ENCODE assay signal across 9 cellular contexts in the genomic region with DNA sequence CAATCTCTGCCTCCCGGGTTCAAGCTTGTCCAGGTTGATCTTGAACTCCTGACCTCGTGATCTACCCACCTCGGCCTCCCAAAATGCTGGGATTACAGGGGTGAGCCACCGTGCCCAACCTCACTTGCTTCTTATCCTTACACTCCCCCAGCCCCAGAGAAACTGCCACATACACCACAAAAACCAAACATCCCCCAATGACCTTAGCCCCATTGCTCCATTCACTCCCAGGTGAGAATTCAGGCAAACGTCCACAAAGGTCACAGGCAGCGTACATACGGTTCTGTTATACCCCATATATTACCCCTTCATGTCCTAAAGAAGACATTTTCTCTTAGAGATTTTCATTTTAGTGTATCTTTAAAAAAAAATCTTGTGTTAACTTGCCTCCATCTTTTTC. TPM values are rescaled to one million over a fixed set of nuclear protein-coding genes. Genes with fewer than 3 reads are reported as not detected.
DNase-seq lines count a peak whose midpoint lies in the region; ATAC-seq, FAIRE-seq and TF ChIP-seq lines count a peak whose summit lies in the region.
"Not testable (repeated sequence)": the region's sequence is repeated elsewhere in the genome, so short reads cannot be mapped to it uniquely, and the experiment has no call there.
"Had no signal": no experiment of that assay in that cellular context is flagged by ENCODE, and none has a peak within 500 bp of the region (broad histone marks: within the 10 kb centered on the region; RNA-seq: fewer than 3 reads in every experiment).

No MANE protein-coding gene starts in this region.

- not testable (repeated sequence) for H3K9me2 ChIP-seq in PC-3 (replicated peaks; ENCODE audit: low read length)

- H3K79me2 ChIP-seq in PC-3 (ENCODE audit: low read length); endothelial cell of umbilical vein (ENCODE audit: control insufficient read depth, insufficient read depth, low read length): not testable (repeated sequence)

- not testable (repeated sequence) for DNase-seq in A549 (ENCODE audit: low read depth in 1 of 2, low spot score in 1 of 2); GM18507 (ENCODE audit: extremely low spot score, insufficient read length, low read depth); PC-3; activated CD8-positive, alpha-beta memory T cell treated with anti-CD3 and anti-CD28 coated beads, Interleukin-2, amount 10 ng/mL, durations not matched to agents 7 days and 5 days; MCF 10A (ENCODE audit: unreplicated experiment); endothelial cell of umbilical vein (ENCODE audit: low read depth, low spot score); left lobe of liver (ENCODE audit: low spot score); neural crest cell (ENCODE audit: low read depth, low spot score)

- not testable (repeated sequence) for H2AFZ ChIP-seq in PC-3 (ENCODE audit: low read length); endothelial cell of umbilical vein (ENCODE audit: low read depth, low read length)

- not testable (repeated sequence) for H3K4me3 Mint-ChIP-seq in activated CD8-positive, alpha-beta memory T cell treated with anti-CD3 and anti-CD28 coated beads, Interleukin-2, amount 10 ng/mL, durations not matched to agents 7 days and 5 days; MCF 10A (ENCODE audit: unreplicated experiment)
- H3K4me3 Mint-ChIP-seq in neural crest cell, result peak overlapping the region; percentile 36

- H3K4me3 ChIP-seq in A549; PC-3 (ENCODE audit: low read length); endothelial cell of umbilical vein (replicated peaks in 1 of 3; ENCODE audit: insufficient read depth in 1 of 3, low read depth in 1 of 3, low read length in 3 of 3): not testable (repeated sequence)

- not testable (repeated sequence) for H3K27ac ChIP-seq in A549; PC-3 (ENCODE audit: low read length); endothelial cell of umbilical vein (ENCODE audit: insufficient read depth, low read depth, low read length)

- BruUV-seq in PC-3 (replicated peaks; lab: Mats Ljungman, UMichigan) (TSS peak; percentile 76), MCF 10A (replicated peaks; lab: Mats Ljungman, UMichigan) (TSS peak; percentile 84), endothelial cell of umbilical vein (replicated peaks; lab: Mats Ljungman, UMichigan) (TSS peak; percentile 84)

- peak overlapping the region; percentile 15 for H3K27ac Mint-ChIP-seq in activated CD8-positive, alpha-beta memory T cell treated with anti-CD3 and anti-CD28 coated beads, Interleukin-2, amount 10 ng/mL, durations not matched to agents 7 days and 5 days
- not testable (repeated sequence) for H3K27ac Mint-ChIP-seq in MCF 10A (ENCODE audit: low read depth, unreplicated experiment); neural crest cell (ENCODE audit: unreplicated experiment)

- not testable (repeated sequence) for H4K20me1 ChIP-seq in PC-3 (ENCODE audit: low read length); endothelial cell of umbilical vein (replicated peaks; ENCODE audit: control insufficient read depth, extremely low read depth, insufficient read depth, low read length)

- not testable (repeated sequence) for H3K9me3 Mint-ChIP-seq in activated CD8-positive, alpha-beta memory T cell treated with anti-CD3 and anti-CD28 coated beads, Interleukin-2, amount 10 ng/mL, durations not matched to agents 7 days and 5 days (ENCODE audit: low read depth); MCF 10A (ENCODE audit: unreplicated experiment); neural crest cell

- ATAC-seq in A549; PC-3; activated CD8-positive, alpha-beta memory T cell treated with anti-CD3 and anti-CD28 coated beads, Interleukin-2, amount 10 ng/mL, durations not matched to agents 7 days and 5 days: not testable (repeated sequence)
- ATAC-seq in left lobe of liver, result peak; percentile 62

- H3K4me1 Mint-ChIP-seq in activated CD8-positive, alpha-beta memory T cell treated with anti-CD3 and anti-CD28 coated beads, Interleukin-2, amount 10 ng/mL, durations not matched to agents 7 days and 5 days, result peaks cover 22% of the 10 kb centered on the region
- H3K4me1 Mint-ChIP-seq in MCF 10A (ENCODE audit: insufficient read depth, unreplicated experiment); neural crest cell: not testable (repeated sequence)

- not testable (repeated sequence) for H3K4me1 ChIP-seq in A549; PC-3 (ENCODE audit: insufficient read depth, low read length)
- H3K4me1 ChIP-seq in endothelial cell of umbilical vein (ENCODE audit: control insufficient read depth, extremely low read depth, insufficient read depth, low read length), result peaks cover 26% of the 10 kb centered on the region

- not testable (repeated sequence) for H3K9me3 ChIP-seq in A549; PC-3 (ENCODE audit: low read length); endothelial cell of umbilical vein (replicated peaks; ENCODE audit: control insufficient read depth, insufficient read depth, low read length)

- FAIRE-seq in A549 (lab: Jason Lieb, UNC) (peak; percentile 32), GM18507 (lab: Jason Lieb, UNC) (peak; percentile 31), endothelial cell of umbilical vein (lab: Jason Lieb, UNC) (peak; percentile 4)

- TF ChIP-seq CTCF in A549 (IDR thresholded peaks at IDR 0.05); PC-3 (conservative IDR thresholded peaks at IDR 0.05; ENCODE audit: low read depth, low read length); MCF 10A (IDR thresholded peaks at IDR 0.05; ENCODE audit: unreplicated experiment); endothelial cell of umbilical vein (IDR thresholded peaks at IDR 0.05; ENCODE audit: extremely low read depth in 1 of 2, insufficient read depth in 1 of 2, low read depth in 1 of 2, low read length in 2 of 2); neural crest cell (conservative IDR thresholded peaks at IDR 0.05): not testable (repeated sequence)

- dilution Hi-C loops in endothelial cell of umbilical vein (cut with MboI; ENCODE audit: extremely low pct_ligation_motif_present, low sequenced_read_pairs), result not testable (repeated sequence)

- intact Hi-C loops in PC-3 (cut with micrococcal nuclease); MCF 10A (cut with micrococcal nuclease): not testable (repeated sequence)
- intact Hi-C loops in endothelial cell of umbilical vein (cut with micrococcal nuclease), result loop anchor here (5.0 kb wide), 1 partner anchor 67 kb away; a partner anchor contains a TSS

- POLR2A ChIA-PET in A549 (lab: Yijun Ruan, JAX); PC-3 (lab: Charles Lee; ENCODE audit: unreplicated experiment); endothelial cell of umbilical vein (lab: Charles Lee): not testable (repeated sequence)
- POLR2A ChIA-PET in MCF 10A (lab: Yijun Ruan, JAX), result interaction anchor here (1.2 to 1.8 kb wide), 2 partner anchors 8 to 17 kb away, joined by 3 read pairs; a partner anchor contains a TSS

- not testable (repeated sequence) for TF ChIP-seq POLR2A in A549 (IDR thresholded peaks at IDR 0.05; ENCODE audit: low read length); endothelial cell of umbilical vein (IDR thresholded peaks at IDR 0.05; ENCODE audit: low read depth, low read length)

- WGBS in A549 (ENCODE audit: missing lambda C conversion rate), result 88% methylated on average over 7 of the region's 7 CpGs

- CTCF ChIA-PET in A549 (lab: Yijun Ruan, JAX); PC-3 (lab: Charles Lee); activated CD8-positive, alpha-beta memory T cell treated with anti-CD3 and anti-CD28 coated beads, Interleukin-2, amount 10 ng/mL, durations not matched to agents 7 days and 5 days (lab: Charles Lee); endothelial cell of umbilical vein (lab: Charles Lee): not testable (repeated sequence)
- CTCF ChIA-PET in MCF 10A (lab: Yijun Ruan, JAX), result interaction anchor here (0.8 kb wide), 1 partner anchor 9 kb away, joined by 3 read pairs; no protein-coding TSS in a partner anchor

- not testable (repeated sequence) for TF ChIP-seq RAD21 in A549 (conservative IDR thresholded peaks at IDR 0.05 in 1 of 2, IDR thresholded peaks at IDR 0.05 in 1 of 2)

- H3K36me3 ChIP-seq in PC-3 (ENCODE audit: low read depth, low read length), result peaks cover 35% of the 10 kb centered on the region
- peaks cover 20 to 23% of the 10 kb centered on the region in 2 experiments for H3K36me3 ChIP-seq in endothelial cell of umbilical vein (ENCODE audit: control insufficient read depth in 2 of 2, extremely low read depth in 1 of 2, insufficient read depth in 2 of 2, low read length in 2 of 2)

- H3F3A ChIP-seq in PC-3 (ENCODE audit: low read length, unreplicated experiment), result not testable (repeated sequence)

- TF ChIP-seq EP300 in A549 (IDR thresholded peaks at IDR 0.05), result not testable (repeated sequence)

- not testable (repeated sequence) for H3K9me1 ChIP-seq in endothelial cell of umbilical vein (replicated peaks; ENCODE audit: control insufficient read depth, extremely low read depth, insufficient read depth, low read length)

- not testable (repeated sequence) for H3K9ac ChIP-seq in PC-3 (ENCODE audit: low read length); endothelial cell of umbilical vein (replicated peaks; ENCODE audit: extremely low read depth, insufficient read depth, low read length)

- H3K27me3 ChIP-seq in PC-3 (ENCODE audit: low read length); endothelial cell of umbilical vein (ENCODE audit: control insufficient read depth in 2 of 2, insufficient read depth in 2 of 2, low read length in 2 of 2): not testable (repeated sequence)

- peaks cover 62% of the 10 kb centered on the region for H3K36me3 Mint-ChIP-seq in activated CD8-positive, alpha-beta memory T cell treated with anti-CD3 and anti-CD28 coated beads, Interleukin-2, amount 10 ng/mL, durations not matched to agents 7 days and 5 days
- H3K36me3 Mint-ChIP-seq in MCF 10A (ENCODE audit: insufficient read depth, unreplicated experiment), result peaks cover 66% of the 10 kb centered on the region
- peaks cover 50% of the 10 kb centered on the region for H3K36me3 Mint-ChIP-seq in neural crest cell (ENCODE audit: low read depth)

- H3K4me2 ChIP-seq in A549; PC-3 (ENCODE audit: low read length); endothelial cell of umbilical vein (ENCODE audit: insufficient read depth, low read length): not testable (repeated sequence)

- H3K27me3 Mint-ChIP-seq in activated CD8-positive, alpha-beta memory T cell treated with anti-CD3 and anti-CD28 coated beads, Interleukin-2, amount 10 ng/mL, durations not matched to agents 7 days and 5 days; neural crest cell (ENCODE audit: low read depth): not testable (repeated sequence)
- peaks cover 49% of the 10 kb centered on the region for H3K27me3 Mint-ChIP-seq in MCF 10A (ENCODE audit: insufficient read depth, unreplicated experiment)

RNA-seq across cellular contexts. Expression of a gene that starts 1.1 kb away (rescaled TPM):
- polyA plus RNA-seq in A549 (2011; rRNA removed) (3.1 and 3.6 TPM in 2 replicates), A549 (2017; fragmentation: RNase III; extraction: RNeasy Plus Mini Kit Qiagen cat#74134 plus additional on column Dnase treatment) (1.4 to 2.4 TPM (median 2.0 TPM) in 3 replicates), endothelial cell of umbilical vein (1.2 and 1.8 TPM in 2 replicates)
- polyA plus RNA-seq in A549 (2012; cell fraction: cytosol; rRNA removed), result 1.7 and 1.9 TPM in 2 replicates
- 10.4 and 17.5 TPM in 2 replicates for polyA plus RNA-seq in A549 (2012; cell fraction: nucleus; rRNA removed)
- polyA minus RNA-seq in A549 (2011; rRNA and poly(A)+ RNA removed), result 3.4 and 5.0 TPM in 2 replicates
- total RNA-seq in PC-3 (2014; rRNA removed) (0.75 and 1.7 TPM in 2 replicates), MCF 10A (2022) (1.4 and 2.6 TPM in 2 replicates), endothelial cell of umbilical vein (4.6 and 5.9 TPM in 2 replicates), left lobe of liver (1.0 TPM), neural crest cell (7.1 and 10.2 TPM in 2 replicates)
- 1 to 10 TPM; 5.6 to 6.3 TPM for total RNA-seq in activated CD8-positive, alpha-beta memory T cell treated with anti-CD3 and anti-CD28 coated beads, Interleukin-2, amount 10 ng/mL, durations not matched to agents 7 days and 5 days
- 0.30 and 0.41 TPM in 2 replicates for polyA plus RNA-seq in endothelial cell of umbilical vein (2011; cell fraction: cytosol; rRNA removed)
- 14.2 and 19.7 TPM in 2 replicates for polyA plus RNA-seq in endothelial cell of umbilical vein (2011; cell fraction: nucleus; rRNA removed)
- polyA plus RNA-seq in endothelial cell of umbilical vein (2012), result 1.0 and 1.3 TPM in 2 replicates
- 7.3 and 9.9 TPM in 2 replicates for polyA minus RNA-seq in endothelial cell of umbilical vein
- not detected for polyA minus RNA-seq in endothelial cell of umbilical vein (2011; cell fraction: cytosol; rRNA and poly(A)+ RNA removed)
- polyA minus RNA-seq in endothelial cell of umbilical vein (2011; cell fraction: nucleus; rRNA and poly(A)+ RNA removed), result 8.3 and 10.3 TPM in 2 replicates
- polyA plus RNA-seq: CD14-positive monocyte had no signal

RNA-seq across cellular contexts. Expression of a gene that starts 17.1 kb away (rescaled TPM):
- 362 and 631 TPM in 2 replicates for polyA plus RNA-seq in A549 (2011; rRNA removed)
- polyA plus RNA-seq in A549 (2012; cell fraction: cytosol; rRNA removed), result 245 and 286 TPM in 2 replicates
- 271 and 435 TPM in 2 replicates for polyA plus RNA-seq in A549 (2012; cell fraction: nucleus; rRNA removed)
- polyA plus RNA-seq in A549 (2017; fragmentation: RNase III; extraction: RNeasy Plus Mini Kit Qiagen cat#74134 plus additional on column Dnase treatment), result 384 to 405 TPM (median 403 TPM) in 3 replicates
- 471 and 547 TPM in 2 replicates for polyA minus RNA-seq in A549 (2011; rRNA and poly(A)+ RNA removed)
- total RNA-seq in PC-3 (2014; rRNA removed), result 514 and 631 TPM in 2 replicates
- 100 to 1,000 TPM; 430 to 514 TPM for total RNA-seq in activated CD8-positive, alpha-beta memory T cell treated with anti-CD3 and anti-CD28 coated beads, Interleukin-2, amount 10 ng/mL, durations not matched to agents 7 days and 5 days
- 255 and 292 TPM in 2 replicates for total RNA-seq in MCF 10A (2022)
- 465 and 466 TPM in 2 replicates for total RNA-seq in endothelial cell of umbilical vein
- polyA plus RNA-seq in endothelial cell of umbilical vein, result 249 and 471 TPM in 2 replicates
- 291 and 329 TPM in 2 replicates for polyA plus RNA-seq in endothelial cell of umbilical vein (2011; cell fraction: cytosol; rRNA removed)
- polyA plus RNA-seq in endothelial cell of umbilical vein (2011; cell fraction: nucleus; rRNA removed), result 500 and 770 TPM in 2 replicates
- 328 and 381 TPM in 2 replicates for polyA plus RNA-seq in endothelial cell of umbilical vein (2012)
- polyA minus RNA-seq in endothelial cell of umbilical vein, result 495 and 551 TPM in 2 replicates
- polyA minus RNA-seq in endothelial cell of umbilical vein (2011; cell fraction: cytosol; rRNA and poly(A)+ RNA removed), result 379 TPM
- polyA minus RNA-seq in endothelial cell of umbilical vein (2011; cell fraction: nucleus; rRNA and poly(A)+ RNA removed), result 143 and 210 TPM in 2 replicates
- 86.8 TPM for total RNA-seq in left lobe of liver
- total RNA-seq in neural crest cell, result 990 and 1,032 TPM in 2 replicates

RNA-seq across cellular contexts. Expression of a gene that starts 46.6 kb away (rescaled TPM):
- polyA plus RNA-seq in A549 (2011; rRNA removed) (18.8 and 23.2 TPM in 2 replicates), A549 (2017; fragmentation: RNase III; extraction: RNeasy Plus Mini Kit Qiagen cat#74134 plus additional on column Dnase treatment) (16.5 to 22.0 TPM (median 19.1 TPM) in 3 replicates), endothelial cell of umbilical vein (24.7 and 26.5 TPM in 2 replicates)
- 15.6 and 20.2 TPM in 2 replicates for polyA plus RNA-seq in A549 (2012; cell fraction: cytosol; rRNA removed)
- polyA plus RNA-seq in A549 (2012; cell fraction: nucleus; rRNA removed), result 35.2 and 42.2 TPM in 2 replicates
- polyA minus RNA-seq in A549 (2011; rRNA and poly(A)+ RNA removed), result 51.9 and 55.1 TPM in 2 replicates
- total RNA-seq in PC-3 (2014; rRNA removed) (23.5 and 25.2 TPM in 2 replicates), MCF 10A (2022) (7.9 and 8.4 TPM in 2 replicates), endothelial cell of umbilical vein (32.9 and 33.1 TPM in 2 replicates), left lobe of liver (14.8 TPM), neural crest cell (85.2 and 87.1 TPM in 2 replicates)
- 10 to 100 TPM; 25.8 to 29.1 TPM for total RNA-seq in activated CD8-positive, alpha-beta memory T cell treated with anti-CD3 and anti-CD28 coated beads, Interleukin-2, amount 10 ng/mL, durations not matched to agents 7 days and 5 days
- polyA plus RNA-seq in endothelial cell of umbilical vein (2011; cell fraction: cytosol; rRNA removed), result 21.1 and 21.8 TPM in 2 replicates
- polyA plus RNA-seq in endothelial cell of umbilical vein (2011; cell fraction: nucleus; rRNA removed), result 58.9 and 62.9 TPM in 2 replicates
- polyA plus RNA-seq in endothelial cell of umbilical vein (2012), result 19.0 and 22.9 TPM in 2 replicates
- 39.9 and 46.3 TPM in 2 replicates for polyA minus RNA-seq in endothelial cell of umbilical vein
- polyA minus RNA-seq in endothelial cell of umbilical vein (2011; cell fraction: cytosol; rRNA and poly(A)+ RNA removed), result 16.8 TPM
- 18.8 and 21.3 TPM in 2 replicates for polyA minus RNA-seq in endothelial cell of umbilical vein (2011; cell fraction: nucleus; rRNA and poly(A)+ RNA removed)
